In genomic region chr19:28703400-28703956, GRCh38 we compare ENCODE assay signal across 26 cellular contexts.
A peak's percentile ranks its signal among the peaks of the same experiment; 100 is the strongest.
DNase-seq lines count a peak whose midpoint lies in the region; ATAC-seq and FAIRE-seq lines count a peak whose summit lies in the region.
"Had no signal": no experiment of that assay in that cellular context is flagged by ENCODE, and none has a peak within 500 bp of the region (broad histone marks: within the 10 kb centered on the region; RNA-seq: fewer than 3 reads in every experiment).

No MANE protein-coding gene starts in this region.

- H3K79me2 ChIP-seq in GM23248 (ENCODE audit: insufficient read depth) = no peaks in the 10 kb centered on the region

- H3K4me3 Mint-ChIP-seq in activated T-cell treated with anti-CD3 and anti-CD28 coated beads, Interleukin-2, amount 50 U/mL, for 72 hours = no peak overlapping the region
- H3K4me3 Mint-ChIP-seq: B cell; CD4-positive, alpha-beta T cell; CD8-positive, alpha-beta T cell had no signal

- H3K9me2 ChIP-seq in GM23248 (ENCODE audit: insufficient read depth) = no peaks in the 10 kb centered on the region

- H3K36me3 ChIP-seq in GM23248 (ENCODE audit: low read depth) = no peaks in the 10 kb centered on the region
- H3K36me3 ChIP-seq: BLaER1 treated with 17β-estradiol and CSF1 and Interleukin-3, amounts not matched to agents 10 nM and 100 nM had no signal

- DNase-seq in activated T-cell treated with anti-CD3 and anti-CD28 coated beads, Interleukin-2, amount 50 U/mL, for 72 hours = no peak
- DNase-seq in activated T-cell treated with anti-CD3 and anti-CD28 coated beads for 4 hours = no peak
- peak; percentile 15 for DNase-seq in GM23248
- no peak for DNase-seq in urothelium cell line (ENCODE audit: low spot score)
- no peak for DNase-seq in germinal center (ENCODE audit: low spot score)
- DNase-seq: 8988T; AML-193; Caco-2; Calu3; CD4-positive, alpha-beta T cell; CD8-positive, alpha-beta T cell; DMS 273 treated with DMSO at 0.1 percent for 48 hours; DMS153; DMS53; DMS79; DND-41; EL; GDM1 had no signal

- peaks cover 17% of the 10 kb centered on the region for H3F3A ChIP-seq in GM23248 (ENCODE audit: insufficient read depth)

- H3K27me3 Mint-ChIP-seq in activated T-cell treated with anti-CD3 and anti-CD28 coated beads, Interleukin-2, amount 50 U/mL, for 72 hours (ENCODE audit: low read depth) = peaks cover 7% of the 10 kb centered on the region
- H3K27me3 Mint-ChIP-seq: B cell; CD4-positive, alpha-beta T cell had no signal

- FAIRE-seq in urothelium cell line (lab: Jason Lieb, UNC) = peak; percentile 83
- FAIRE-seq: A204.1, GM12878, GM12892, GM18507 had no signal

- H3K9me3 ChIP-seq in GM23248 (ENCODE audit: low read depth) = no peaks in the 10 kb centered on the region
- H3K9me3 ChIP-seq: BLaER1 treated with 17β-estradiol and CSF1 and Interleukin-3, amounts not matched to agents 10 nM and 100 nM; Caco-2 had no signal

- no peak overlapping the region for H3K4me2 ChIP-seq in GM23248 (ENCODE audit: unreplicated experiment)
- H3K4me2 ChIP-seq: BLaER1 treated with 17β-estradiol and CSF1 and Interleukin-3, amounts not matched to agents 10 nM and 100 nM had no signal

- H3K9ac ChIP-seq in GM23248 = no peak overlapping the region
- H3K9ac ChIP-seq: BLaER1 treated with 17β-estradiol and CSF1 and Interleukin-3, amounts not matched to agents 10 nM and 100 nM had no signal

- no peak overlapping the region for H3K27ac Mint-ChIP-seq in activated T-cell treated with anti-CD3 and anti-CD28 coated beads, Interleukin-2, amount 50 U/mL, for 72 hours
- H3K27ac Mint-ChIP-seq: B cell; CD4-positive, alpha-beta T cell; CD8-positive, alpha-beta T cell had no signal

- peaks cover 6% of the 10 kb centered on the region for H3K4me1 Mint-ChIP-seq in activated T-cell treated with anti-CD3 and anti-CD28 coated beads, Interleukin-2, amount 50 U/mL, for 72 hours (ENCODE audit: low read depth)
- H3K4me1 Mint-ChIP-seq: B cell had no signal

- no peaks in the 10 kb centered on the region for H3K27me3 ChIP-seq in GM23248 (replicated peaks; ENCODE audit: insufficient read depth)
- H3K27me3 ChIP-seq: BLaER1 treated with 17β-estradiol and CSF1 and Interleukin-3, amounts not matched to agents 10 nM and 100 nM had no signal

- peaks cover 38% of the 10 kb centered on the region for H3K4me1 ChIP-seq in GM23248 (ENCODE audit: insufficient read depth)
- H3K4me1 ChIP-seq: BLaER1 treated with 17β-estradiol and CSF1 and Interleukin-3, amounts not matched to agents 10 nM and 100 nM; Caco-2 had no signal

- H3K4me3 ChIP-seq in GM23248 = no peak overlapping the region
- H3K4me3 ChIP-seq: BLaER1 treated with 17β-estradiol and CSF1 and Interleukin-3, amounts not matched to agents 10 nM and 100 nM; GM12878 had no signal

- peak; percentile 61 to 75 for ATAC-seq in activated T-cell treated with anti-CD3 and anti-CD28 coated beads, Interleukin-2, amount 50 U/mL, for 72 hours (replicated peaks in 1 of 2)
- ATAC-seq in GM21367 (IDR thresholded peaks at IDR 0.05; ENCODE audit: unreplicated experiment) = no peak
- ATAC-seq: CD8-positive, alpha-beta T cell; GM12878 had no signal

- no peaks in the 10 kb centered on the region for H3K36me3 Mint-ChIP-seq in activated T-cell treated with anti-CD3 and anti-CD28 coated beads, Interleukin-2, amount 50 U/mL, for 72 hours (ENCODE audit: insufficient read depth in 2 of 2)
- H3K36me3 Mint-ChIP-seq: CD8-positive, alpha-beta T cell had no signal

- no peaks in the 10 kb centered on the region for H4K20me1 ChIP-seq in GM23248 (ENCODE audit: insufficient read depth)
- H4K20me1 ChIP-seq: BLaER1 treated with 17β-estradiol and CSF1 and Interleukin-3, amounts not matched to agents 10 nM and 100 nM had no signal

- no peak overlapping the region for H2AFZ ChIP-seq in GM23248

- no peak overlapping the region for H3K27ac ChIP-seq in GM23248
- H3K27ac ChIP-seq: BLaER1 treated with 17β-estradiol and CSF1 and Interleukin-3, amounts not matched to agents 10 nM and 100 nM; C4-2B had no signal

- H3K9me3 Mint-ChIP-seq in activated T-cell treated with anti-CD3 and anti-CD28 coated beads, Interleukin-2, amount 50 U/mL, for 72 hours = no peaks in the 10 kb centered on the region
- H3K9me3 Mint-ChIP-seq: CD4-positive, alpha-beta T cell; CD8-positive, alpha-beta T cell had no signal

- in situ Hi-C loops in GM23248 (cut with MboI) = loop anchor here (25.0 kb wide), 1 partner anchor 741 kb away; no protein-coding TSS in a partner anchor
